1 cellular context compared by ENCODE assay signal in genomic region chr9:91192785-91193657, GRCh38.
TF ChIP-seq lines count a peak whose summit lies in the region.

No MANE protein-coding gene starts in this region.

TF ChIP-seq in HCT116, 20 proteins besides CTCF, POLR2A, EP300 and RAD21 (continued from another document):
- no peak for TF ChIP-seq ATF3 (IDR thresholded peaks at IDR 0.05)
- no peak for TF ChIP-seq EZH2phosphoT487 (IDR thresholded peaks at IDR 0.05; ENCODE audit: borderline replicate concordance)
- no peak for TF ChIP-seq CBX3 (IDR thresholded peaks at IDR 0.05; ENCODE audit: low read depth)
- TF ChIP-seq SRF (IDR thresholded peaks at IDR 0.05; ENCODE audit: low read depth) = no peak
- TF ChIP-seq ZNF274 (IDR thresholded peaks at IDR 0.05; ENCODE audit: low read depth, low read length) = no peak
